In genomic region chr17:45146616-45147101, GRCh38 we compare ENCODE assay signal across 6 cellular contexts. TPM values are rescaled to one million over a fixed set of nuclear protein-coding genes. Genes with fewer than 3 reads are reported as not detected.
A peak's percentile ranks its signal among the peaks of the same experiment; 100 is the strongest.
DNase-seq lines count a peak whose midpoint lies in the region; ATAC-seq, FAIRE-seq and TF ChIP-seq lines count a peak whose summit lies in the region.

No MANE protein-coding gene starts in this region.

- H3K79me2 ChIP-seq in KMS-11 (ENCODE audit: insufficient read depth, low read depth): peaks cover 18% of the 10 kb centered on the region; the same call in 1 of the 2 replicates

- no peak for FAIRE-seq in bronchial epithelial cell (lab: Jason Lieb, UNC)

- H3K27me3 ChIP-seq in KMS-11 (ENCODE audit: insufficient read depth, low read depth) (no peaks in the 10 kb centered on the region), bronchial epithelial cell (ENCODE audit: control insufficient read depth, insufficient read depth, low read length) (no peaks in the 10 kb centered on the region), neutrophil (peaks cover 12% of the 10 kb centered on the region)

- no peak for ATAC-seq in HG03354 (IDR thresholded peaks at IDR 0.05; ENCODE audit: poor library complexity, severe bottlenecking, unreplicated experiment)
- ATAC-seq in GM19035 (IDR thresholded peaks at IDR 0.05; ENCODE audit: unreplicated experiment): no peak

- H3K4me3 ChIP-seq in KMS-11 (IDR thresholded peaks at IDR 0.05; ENCODE audit: insufficient read depth, low read depth, low read length) (no peak overlapping the region), bronchial epithelial cell (ENCODE audit: low read depth, low read length) (peak overlapping the region; percentile 62), neutrophil (ENCODE audit: low read depth in 1 of 2, low read length in 1 of 2) (peak overlapping the region; percentile 78 to 91)

- no peak for TF ChIP-seq CTCF in KMS-11 (conservative IDR thresholded peaks at IDR 0.05; ENCODE audit: low read depth, low read length)
- no peak for TF ChIP-seq CTCF in bronchial epithelial cell (IDR thresholded peaks at IDR 0.05; ENCODE audit: insufficient read depth, low read length, severe bottlenecking)
- no peak for TF ChIP-seq CTCF in neutrophil (IDR thresholded peaks at IDR 0.05)

- peak overlapping the region; percentile 58 for H3K4me2 ChIP-seq in KMS-11

- H3K4me1 ChIP-seq in KMS-11 (ENCODE audit: low read depth, poor library complexity, severe bottlenecking) (peaks cover 22% of the 10 kb centered on the region), neutrophil (ENCODE audit: control insufficient read depth in 1 of 2, insufficient read depth in 1 of 2, low read depth in 1 of 2, low read length in 1 of 2) (peaks cover 56 to 65% of the 10 kb centered on the region in 2 experiments)

- no peaks in the 10 kb centered on the region for H3K9me3 ChIP-seq in neutrophil

- peak overlapping the region; percentile 58 for H2AFZ ChIP-seq in KMS-11 (ENCODE audit: low read depth)

- peak overlapping the region; percentile 85 for H3K9ac ChIP-seq in KMS-11

- H3K36me3 ChIP-seq in KMS-11 (ENCODE audit: insufficient read depth) (no peaks in the 10 kb centered on the region), bronchial epithelial cell (ENCODE audit: control insufficient read depth, insufficient read depth, low read length) (no peaks in the 10 kb centered on the region), neutrophil (no peaks in the 10 kb centered on the region)

- no peaks in the 10 kb centered on the region for H4K20me1 ChIP-seq in KMS-11 (ENCODE audit: insufficient read depth)

- H3K27ac ChIP-seq in KMS-11 (peak overlapping the region; percentile 90), neutrophil (peak overlapping the region; percentile 96)

- peak; percentile 73 for DNase-seq in bronchial epithelial cell (ENCODE audit: low read depth)
- DNase-seq in effector CD4-positive, alpha-beta T cell: no peak

RNA-seq across cellular contexts. Expression of gene HEXIM1, which starts 1.6 kb away (rescaled TPM):
- 7.1 and 12.5 TPM in 2 replicates for total RNA-seq in bronchial epithelial cell

RNA-seq across cellular contexts. Expression of gene ACBD4, which starts 11.2 kb away (rescaled TPM):
- total RNA-seq in bronchial epithelial cell: 6.1 and 8.7 TPM in 2 replicates

RNA-seq across cellular contexts. Expression of gene PLCD3, which starts 14.3 kb away (rescaled TPM):
- 33.9 and 44.0 TPM in 2 replicates for total RNA-seq in bronchial epithelial cell

RNA-seq across cellular contexts. Expression of gene HEXIM2, which starts 15.0 kb away (rescaled TPM):
- total RNA-seq in bronchial epithelial cell: 4.1 and 4.7 TPM in 2 replicates
